Comparison of ENCODE assay signal across 8 cellular contexts in the genomic region with DNA sequence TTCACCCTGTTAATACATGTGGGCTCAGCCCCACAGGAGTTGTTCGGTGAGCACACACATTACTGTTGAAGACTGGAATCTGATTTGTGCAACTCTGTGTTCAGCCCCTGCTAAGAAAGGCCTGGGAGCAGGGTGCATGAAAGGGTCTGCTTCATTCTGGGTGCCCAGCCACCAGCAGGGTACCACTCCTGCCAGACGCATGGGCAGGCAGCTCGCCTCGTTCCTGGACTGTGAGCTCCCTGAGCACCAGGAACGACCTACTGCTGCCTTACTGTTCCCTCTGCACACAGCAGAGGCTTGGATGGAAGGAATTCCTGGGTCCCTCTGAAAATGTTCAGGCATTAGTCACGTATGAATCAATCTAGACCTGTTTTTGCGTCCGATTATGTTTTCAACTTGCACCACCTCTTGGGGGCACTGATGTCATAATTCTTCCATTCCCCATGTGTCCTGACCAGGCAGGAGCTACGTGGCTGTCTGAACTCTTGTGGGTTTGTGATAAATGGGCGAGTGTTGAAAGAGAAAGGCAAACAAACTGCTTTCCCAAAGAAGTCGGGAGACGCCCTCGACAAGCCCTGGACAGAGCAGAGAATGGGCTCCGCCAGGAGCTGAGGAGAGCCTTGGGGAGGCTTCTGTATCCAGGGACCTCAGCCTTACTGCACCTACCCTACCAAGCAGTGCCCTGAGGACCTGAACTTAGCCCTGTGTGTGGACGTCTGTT.
DNase-seq lines count a peak whose midpoint lies in the region; ATAC-seq and TF ChIP-seq lines count a peak whose summit lies in the region.

No MANE protein-coding gene starts in this region.

- peaks cover 20% of the 10 kb centered on the region for H3K4me1 Mint-ChIP-seq in activated T-helper 2 cell treated with anti-CD3 and anti-CD28 coated beads, Interferon-gamma antibody, Interleukin-2, Interleukin-4, amounts not matched to agents 10 μg/mL and 5 μg/mL and 100 μg/mL, durations not matched to agents 14 hours and 24 hours and 36 hours (ENCODE audit: low read depth)
- peaks cover 30% of the 10 kb centered on the region for H3K4me1 Mint-ChIP-seq in endodermal cell

- ATAC-seq in GM21619 (IDR thresholded peaks at IDR 0.05; ENCODE audit: unreplicated experiment) (peak; percentile 18), left cardiac atrium (peak; percentile 33 to 58)

- H3K4me1 ChIP-seq in stomach smooth muscle (ENCODE audit: control insufficient read depth, insufficient read depth, low read length) (peaks cover 31% of the 10 kb centered on the region), endodermal cell (ENCODE audit: control insufficient read depth, insufficient read depth, low read length) (peaks cover 3% of the 10 kb centered on the region)

- no peaks in the 10 kb centered on the region for H3K9me3 ChIP-seq in stomach smooth muscle (ENCODE audit: control insufficient read depth in 2 of 2, low read length in 2 of 2)
- no peaks in the 10 kb centered on the region for H3K9me3 ChIP-seq in endodermal cell (ENCODE audit: control insufficient read depth, low read length)

- H3K9ac ChIP-seq in stomach smooth muscle (ENCODE audit: low read length in 2 of 2) = peak overlapping the region in 1 of 2 donors; percentile 58
- no peak overlapping the region for H3K9ac ChIP-seq in endodermal cell (ENCODE audit: extremely low read depth, low read length, poor library complexity, severe bottlenecking)

- no peaks in the 10 kb centered on the region for H3K36me3 ChIP-seq in stomach smooth muscle (ENCODE audit: control insufficient read depth in 2 of 2, insufficient read depth in 2 of 2, low read length in 2 of 2)
- H3K36me3 ChIP-seq in endodermal cell (ENCODE audit: control insufficient read depth, insufficient read depth, low read length) = no peaks in the 10 kb centered on the region

- H3K4me3 Mint-ChIP-seq in activated T-helper 2 cell treated with anti-CD3 and anti-CD28 coated beads, Interferon-gamma antibody, Interleukin-2, Interleukin-4, amounts not matched to agents 10 μg/mL and 5 μg/mL and 100 μg/mL, durations not matched to agents 14 hours and 24 hours and 36 hours (ENCODE audit: low read depth) = no peak overlapping the region
- no peak overlapping the region for H3K4me3 Mint-ChIP-seq in endodermal cell

- TF ChIP-seq CTCF in endodermal cell (conservative IDR thresholded peaks at IDR 0.05) = no peak

- H3K27me3 Mint-ChIP-seq in activated T-helper 2 cell treated with anti-CD3 and anti-CD28 coated beads, Interferon-gamma antibody, Interleukin-2, Interleukin-4, amounts not matched to agents 10 μg/mL and 5 μg/mL and 100 μg/mL, durations not matched to agents 14 hours and 24 hours and 36 hours (ENCODE audit: low read depth) = peaks cover 29% of the 10 kb centered on the region
- peaks cover 12% of the 10 kb centered on the region for H3K27me3 Mint-ChIP-seq in endodermal cell (ENCODE audit: insufficient read depth)

- H3K36me3 Mint-ChIP-seq in activated T-helper 2 cell treated with anti-CD3 and anti-CD28 coated beads, Interferon-gamma antibody, Interleukin-2, Interleukin-4, amounts not matched to agents 10 μg/mL and 5 μg/mL and 100 μg/mL, durations not matched to agents 14 hours and 24 hours and 36 hours (ENCODE audit: low read depth) = no peaks in the 10 kb centered on the region
- H3K36me3 Mint-ChIP-seq in endodermal cell (ENCODE audit: low read depth) = no peaks in the 10 kb centered on the region

- DNase-seq in AG20443 (ENCODE audit: low spot score) = peak; percentile 92
- DNase-seq in SIG-M5 (lab: John Stamatoyannopoulos, UW) = peak; percentile 61
- no peak for DNase-seq in left cardiac atrium
- DNase-seq in NCI-H524 (lab: John Stamatoyannopoulos, UW) = no peak
- DNase-seq in activated T-helper 2 cell treated with anti-CD3 and anti-CD28 coated beads, Interferon-gamma antibody, Interleukin-2, Interleukin-4, amounts not matched to agents 10 μg/mL and 5 μg/mL and 100 μg/mL, durations not matched to agents 14 hours and 24 hours and 36 hours (ENCODE audit: low spot score) = no peak
- DNase-seq in endodermal cell = no peak

- H3K27ac ChIP-seq in stomach smooth muscle (ENCODE audit: low read length) (peak overlapping the region; percentile 62), endodermal cell (ENCODE audit: low read depth, low read length) (no peak overlapping the region)

- no peaks in the 10 kb centered on the region for H3K27me3 ChIP-seq in stomach smooth muscle (ENCODE audit: control insufficient read depth in 1 of 2, insufficient read depth in 2 of 2, low read length in 2 of 2)
- H3K27me3 ChIP-seq in endodermal cell (ENCODE audit: control insufficient read depth, insufficient read depth, low read length, poor library complexity, severe bottlenecking) = no peaks in the 10 kb centered on the region

- H3K4me3 ChIP-seq in stomach smooth muscle (ENCODE audit: low read length in 2 of 2) = peak overlapping the region in 1 of 2 donors; percentile 60
- no peak overlapping the region for H3K4me3 ChIP-seq in endodermal cell (ENCODE audit: low read length)

- intact Hi-C loops in left cardiac atrium (cut with DNase I) = loop anchor here in 1 of 2 donors (10.0 kb wide), 1 partner anchor 532 kb away; no protein-coding TSS in a partner anchor
- intact Hi-C loops in activated T-helper 2 cell treated with anti-CD3 and anti-CD28 coated beads, Interferon-gamma antibody, Interleukin-2, Interleukin-4, amounts not matched to agents 10 μg/mL and 5 μg/mL and 100 μg/mL, durations not matched to agents 14 hours and 24 hours and 36 hours (cut with micrococcal nuclease) = loop anchor here (5.0 kb wide), 1 partner anchor 35 kb away; no protein-coding TSS in a partner anchor

- no peak overlapping the region for H3K27ac Mint-ChIP-seq in activated T-helper 2 cell treated with anti-CD3 and anti-CD28 coated beads, Interferon-gamma antibody, Interleukin-2, Interleukin-4, amounts not matched to agents 10 μg/mL and 5 μg/mL and 100 μg/mL, durations not matched to agents 14 hours and 24 hours and 36 hours
- no peak overlapping the region for H3K27ac Mint-ChIP-seq in endodermal cell

- WGBS in endodermal cell (ENCODE audit: insufficient coverage in 1 of 2, insufficient read length in 1 of 2), 2 experiments = 82 to 91% methylated on average over 11 to 15 of the region's 15 CpGs

- H3K9me3 Mint-ChIP-seq in activated T-helper 2 cell treated with anti-CD3 and anti-CD28 coated beads, Interferon-gamma antibody, Interleukin-2, Interleukin-4, amounts not matched to agents 10 μg/mL and 5 μg/mL and 100 μg/mL, durations not matched to agents 14 hours and 24 hours and 36 hours = no peaks in the 10 kb centered on the region
- H3K9me3 Mint-ChIP-seq in endodermal cell = no peaks in the 10 kb centered on the region

Comparison
In these comparisons a context has a peak if more than half of its experiments do, and no peak if none do; other contexts are left out.
1. DNase-seq: peak in AG20443 (single experiment) and SIG-M5 (single experiment); none in left cardiac atrium (single experiment), NCI-H524 (0 of 2), activated T-helper 2 cell treated with anti-CD3 and anti-CD28 coated beads, Interferon-gamma antibody, Interleukin-2, Interleukin-4, amounts not matched to agents 10 μg/mL and 5 μg/mL and 100 μg/mL, durations not matched to agents 14 hours and 24 hours and 36 hours (single experiment) and endodermal cell (single experiment).